ENCODE assay signal across 9 cellular contexts in genomic region chr19:21878646-21879045, GRCh38.
"Had no signal": no experiment of that assay in that cellular context is flagged by ENCODE, and none has a peak within 500 bp of the region (broad histone marks: within the 10 kb centered on the region; RNA-seq: fewer than 3 reads in every experiment).

No MANE protein-coding gene starts in this region.

- H3K27ac ChIP-seq: GM23248, HL-60 had no signal

- H3K4me1 ChIP-seq: HAP-1 had no signal

- H3K4me3 Mint-ChIP-seq: HFFc6, IgD-negative memory B cell had no signal

- H3K27me3 Mint-ChIP-seq: IgD-negative memory B cell had no signal

- H3K9me3 ChIP-seq: HAP-1 had no signal

- ATAC-seq: HCT116, HepG2 had no signal

- H3K4me3 ChIP-seq: GM23248, HAP-1 had no signal

- DNase-seq: GM23248, GOT3, H7, HFFc6 had no signal

- H3K36me3 Mint-ChIP-seq: IgD-negative memory B cell had no signal

- H3K27ac Mint-ChIP-seq: HFFc6, IgD-negative memory B cell had no signal

- H3K36me3 ChIP-seq: HAP-1 had no signal
